Comparison of ENCODE assay signal across 9 cellular contexts in genomic region chr11:129143335-129143734, GRCh38. TPM values are rescaled to one million over a fixed set of nuclear protein-coding genes. Genes with fewer than 3 reads are reported as not detected.
DNase-seq lines count a peak whose midpoint lies in the region; ATAC-seq, FAIRE-seq and TF ChIP-seq lines count a peak whose summit lies in the region.
"Had no signal": no experiment of that assay in that cellular context is flagged by ENCODE, and none has a peak within 500 bp of the region (broad histone marks: within the 10 kb centered on the region; RNA-seq: fewer than 3 reads in every experiment).

No MANE protein-coding gene starts in this region.

- no peak for TF ChIP-seq POLR2A in sigmoid colon (IDR thresholded peaks at IDR 0.05)

- peaks cover 30% of the 10 kb centered on the region for H3K4me1 ChIP-seq in GM23338 (ENCODE audit: insufficient read depth)
- peaks cover 0 to 17% (median 7%) of the 10 kb centered on the region in 4 donors for H3K4me1 ChIP-seq in sigmoid colon
- no peaks in the 10 kb centered on the region for H3K4me1 ChIP-seq in CD4-positive, alpha-beta memory T cell (ENCODE audit: insufficient read depth, low read length)

- no peaks in the 10 kb centered on the region for H3F3A ChIP-seq in GM23338 (replicated peaks; ENCODE audit: low read depth)

- ATAC-seq in GM23338 (peak; percentile 36; the same call in 1 of the 3 replicates), left cardiac atrium (peak; percentile 81 to 100)

- no peaks in the 10 kb centered on the region for H3K36me3 ChIP-seq in GM23338 (ENCODE audit: insufficient read depth)
- H3K36me3 ChIP-seq in sigmoid colon: no peaks in the 10 kb centered on the region
- H3K36me3 ChIP-seq in CD4-positive, alpha-beta memory T cell (ENCODE audit: insufficient read depth, low read length): no peaks in the 10 kb centered on the region

- H3K9me3 Mint-ChIP-seq in GM23338: no peaks in the 10 kb centered on the region
- H3K9me3 Mint-ChIP-seq in CD4-positive, alpha-beta memory T cell: peaks cover 0 to 7% (median 5%) of the 10 kb centered on the region in 8 donors

- POLR2A ChIA-PET in CD4-positive, alpha-beta memory T cell (lab: Charles Lee; ENCODE audit: partially characterized antibody): no interaction called here

- no peak overlapping the region for H2AFZ ChIP-seq in GM23338

- no peaks in the 10 kb centered on the region for H3K27me3 ChIP-seq in GM23338 (ENCODE audit: insufficient read depth)
- H3K27me3 ChIP-seq in sigmoid colon: no peaks in the 10 kb centered on the region
- no peaks in the 10 kb centered on the region for H3K27me3 ChIP-seq in CD4-positive, alpha-beta memory T cell (ENCODE audit: insufficient read depth, low read length)

- H3K4me1 Mint-ChIP-seq in GM23338: peaks cover 43% of the 10 kb centered on the region
- no peaks in the 10 kb centered on the region for H3K4me1 Mint-ChIP-seq in CD4-positive, alpha-beta memory T cell

- TF ChIP-seq CTCF in GM23338 (conservative IDR thresholded peaks at IDR 0.05; ENCODE audit: low read depth in 2 of 2) (no peak), sigmoid colon (IDR thresholded peaks at IDR 0.05) (no peak)

- no peaks in the 10 kb centered on the region for H3K9me3 ChIP-seq in sigmoid colon
- no peaks in the 10 kb centered on the region for H3K9me3 ChIP-seq in CD4-positive, alpha-beta memory T cell (ENCODE audit: control insufficient read depth in 1 of 2, low read length in 2 of 2)

- CTCF ChIA-PET in CD4-positive, alpha-beta memory T cell (lab: Charles Lee; ENCODE audit: partially characterized antibody): no interaction called here

- H4K20me1 ChIP-seq in GM23338 (replicated peaks; ENCODE audit: insufficient read depth): no peaks in the 10 kb centered on the region

- H3K79me2 ChIP-seq in GM23338 (replicated peaks; ENCODE audit: insufficient read depth): peaks cover 16% of the 10 kb centered on the region; the same call in 1 of the 2 replicates

- H3K27me3 Mint-ChIP-seq in GM23338 (ENCODE audit: insufficient read depth, low read depth, poor library complexity): no peaks in the 10 kb centered on the region
- no peaks in the 10 kb centered on the region for H3K27me3 Mint-ChIP-seq in CD4-positive, alpha-beta memory T cell

- peaks cover 9% of the 10 kb centered on the region; the same call in 1 of the 3 replicates for H3K36me3 Mint-ChIP-seq in GM23338 (ENCODE audit: low read depth)
- peaks cover 0 to 4% of the 10 kb centered on the region in 2 donors for H3K36me3 Mint-ChIP-seq in CD4-positive, alpha-beta memory T cell
- H3K36me3 Mint-ChIP-seq: activated naive CD4-positive, alpha-beta T cell treated with anti-CD3 and anti-CD28 coated beads, Interleukin-2, amount 50 U/mL, for 72 hours had no signal

- H3K4me2 ChIP-seq in GM23338: no peak overlapping the region

- WGBS in sigmoid colon, 2 donors: 53 to 76% methylated on average over 8 of the region's 8 CpGs

- H3K27ac ChIP-seq in GM23338 (ENCODE audit: low read depth): no peak overlapping the region
- peak overlapping the region in 2 of 4 donors; percentile 3 to 36 for H3K27ac ChIP-seq in sigmoid colon
- no peak overlapping the region for H3K27ac ChIP-seq in CD4-positive, alpha-beta memory T cell (ENCODE audit: low read depth, low read length)

- DNase-seq in GM23338 (ENCODE audit: low spot score) (no peak), left cardiac atrium (peak; percentile 87), sigmoid colon (peak; percentile 88), mesenteric fat pad (ENCODE audit: low spot score) (no peak), NCI-H446 treated with DMSO at 0.1 percent for 48 hours (lab: John Stamatoyannopoulos, UW) (no peak)
- DNase-seq in CD4-positive, alpha-beta memory T cell: no peak
- DNase-seq in activated naive CD4-positive, alpha-beta T cell (lab: John Stamatoyannopoulos, UW): no peak

- no peaks in the 10 kb centered on the region for H3K9me2 ChIP-seq in GM23338 (ENCODE audit: insufficient read depth)

- peak; percentile 60 for FAIRE-seq in TTC549 (lab: Jason Lieb, UNC)

- no peak for TF ChIP-seq EP300 in sigmoid colon (IDR thresholded peaks at IDR 0.05)

- H3K4me3 ChIP-seq in GM23338 (no peak overlapping the region), sigmoid colon (no peak overlapping the region)
- no peak overlapping the region for H3K4me3 ChIP-seq in CD4-positive, alpha-beta memory T cell (ENCODE audit: low read length in 2 of 2)

- no peak overlapping the region for H3K4me3 Mint-ChIP-seq in GM23338
- H3K4me3 Mint-ChIP-seq in CD4-positive, alpha-beta memory T cell: no peak overlapping the region

- intact Hi-C loops in left cardiac atrium (cut with DNase I): no loop called here
- intact Hi-C loops in sigmoid colon (cut with DNase I): no loop called here
- intact Hi-C loops in CD4-positive, alpha-beta memory T cell (cut with micrococcal nuclease): no loop called here

- no peak overlapping the region for H3K27ac Mint-ChIP-seq in GM23338
- no peak overlapping the region for H3K27ac Mint-ChIP-seq in CD4-positive, alpha-beta memory T cell
- H3K27ac Mint-ChIP-seq: activated naive CD4-positive, alpha-beta T cell treated with anti-CD3 and anti-CD28 coated beads, Interleukin-2, amount 50 U/mL, for 72 hours had no signal

TF ChIP-seq in GM23338, 12 proteins besides CTCF, POLR2A, EP300 and RAD21:
- TF ChIP-seq REST (IDR thresholded peaks at IDR 0.05; ENCODE audit: unreplicated experiment): no peak
- no peak for TF ChIP-seq ZNF114 (CRISPR knock-in tag; IDR thresholded peaks at IDR 0.05)
- TF ChIP-seq STAT1 (IDR thresholded peaks at IDR 0.05; ENCODE audit: unreplicated experiment): no peak
- TF ChIP-seq POLR2AphosphoS5 (IDR thresholded peaks at IDR 0.05; ENCODE audit: low read depth): no peak
- TF ChIP-seq ZNF331 (CRISPR knock-in tag; IDR thresholded peaks at IDR 0.05; ENCODE audit: low read depth): no peak
- no peak for TF ChIP-seq EZH2phosphoT487 (IDR thresholded peaks at IDR 0.05; ENCODE audit: unreplicated experiment)
- TF ChIP-seq EZH2 (IDR thresholded peaks at IDR 0.05; ENCODE audit: low read depth, unreplicated experiment): no peak

RNA-seq across cellular contexts. Expression of gene ARHGAP32, which starts 48.8 kb away (rescaled TPM):
- 15.3 and 17.2 TPM in 2 replicates for total RNA-seq in GM23338 (2014; rRNA removed; shearing (Covaris generic))
- polyA plus RNA-seq in GM23338 (2016; fragmentation: Nextera tagmentation; extraction: Ambion mirVana) (3.4 and 3.9 TPM in 2 replicates), sigmoid colon (10 to 100 TPM; 10.8 to 20.0 (median 12.0) TPM)
- total RNA-seq in left cardiac atrium (10 to 100 TPM in 1 of 2 donors, 1 to 10 TPM in 1; 8.9 to 12.0 TPM), sigmoid colon (10 to 100 TPM in 3 of 4 donors, 1 to 10 TPM in 1; 9.2 to 18.1 (median 12.4) TPM), mesenteric fat pad (17.1 TPM)
- total RNA-seq in CD4-positive, alpha-beta memory T cell: 1 to 10 TPM; 6.5 to 9.6 TPM
- polyA plus RNA-seq in CD4-positive, alpha-beta memory T cell: 1 to 10 TPM in 1 of 2 donors, under 1 TPM in 1; 0.18 to 1.4 TPM

Comparison
In these comparisons a context has a peak if more than half of its experiments do, and no peak if none do; other contexts are left out.
1. DNase-seq: peak in left cardiac atrium (single experiment) and sigmoid colon (single experiment); none in GM23338 (single experiment), CD4-positive, alpha-beta memory T cell (0 of 5), mesenteric fat pad (single experiment), activated naive CD4-positive, alpha-beta T cell (0 of 4) and NCI-H446 treated with DMSO at 0.1 percent for 48 hours (single experiment).